Comparison of ENCODE assay signal across 23 cellular contexts in genomic region chr14:104101651-104102281, GRCh38. TPM values are rescaled to one million over a fixed set of nuclear protein-coding genes. Genes with fewer than 3 reads are reported as not detected.
DNase-seq lines count a peak whose midpoint lies in the region; ATAC-seq, FAIRE-seq and TF ChIP-seq lines count a peak whose summit lies in the region.
"Had no signal": no experiment of that assay in that cellular context is flagged by ENCODE, and none has a peak within 500 bp of the region (broad histone marks: within the 10 kb centered on the region; RNA-seq: fewer than 3 reads in every experiment).

No MANE protein-coding gene starts in this region.

- peak; percentile 13 to 48 (median 38) for DNase-seq in right lobe of liver
- DNase-seq in HepG2 (ENCODE audit: low spot score), result no peak
- peak; percentile 13 for DNase-seq in glutamatergic neuron
- peak; percentile 5 for DNase-seq in nephron progenitor cell
- peak; percentile 57 for DNase-seq in upper lobe of right lung
- DNase-seq in activated CD8-positive, alpha-beta memory T cell treated with anti-CD3 and anti-CD28 coated beads for 24 hours, result no peak
- DNase-seq in erythroblast (lab: John Stamatoyannopoulos, UW), result no peak
- DNase-seq in activated CD4-positive, alpha-beta T cell treated with anti-CD3 and anti-CD28 coated beads for 36 hours, result no peak
- DNase-seq: COR-L47, GF-D8, GM23248, NCI-H1048, NCI-H1436 treated with DMSO at 0.1 percent for 48 hours, NCI-H2029 treated with DMSO at 0.1 percent for 48 hours, NCI-H2171 treated with DMSO at 0.1 percent for 48 hours, NCI-H748 treated with DMSO at 0.1 percent for 48 hours, RPMI8226 had no signal

- no peaks in the 10 kb centered on the region for H4K20me1 ChIP-seq in HepG2 (ENCODE audit: insufficient read depth, low read length)

- H3K4me3 ChIP-seq in right lobe of liver, result no peak overlapping the region
- H3K4me3 ChIP-seq in HepG2 (replicated peaks in 1 of 3; ENCODE audit: insufficient read depth in 1 of 3, low read depth in 2 of 3, low read length in 3 of 3), result no peak overlapping the region
- no peak overlapping the region for H3K4me3 ChIP-seq in upper lobe of right lung
- H3K4me3 ChIP-seq: A549, GM23248 had no signal

- CTCF ChIA-PET in HepG2 (lab: Yijun Ruan, JAX; ENCODE audit: low intra/inter-chr PET ratio, low total read pairs), result no interaction called here
- CTCF ChIA-PET in activated CD4-positive, alpha-beta T cell treated with anti-CD3 and anti-CD28 coated beads for 36 hours (lab: Charles Lee), result no interaction called here

- H3K36me3 Mint-ChIP-seq in glutamatergic neuron (ENCODE audit: unreplicated experiment) (no peaks in the 10 kb centered on the region), nephron progenitor cell (ENCODE audit: low read depth) (no peaks in the 10 kb centered on the region)
- H3K36me3 Mint-ChIP-seq in activated CD4-positive, alpha-beta T cell treated with anti-CD3 and anti-CD28 coated beads for 36 hours (ENCODE audit: low read depth), result no peaks in the 10 kb centered on the region

- TF ChIP-seq EP300 in HepG2 (IDR thresholded peaks at IDR 0.05; ENCODE audit: low read depth in 2 of 2, low read length in 2 of 2), result no peak
- TF ChIP-seq EP300 in HepG2 (CRISPR knock-in tag; IDR thresholded peaks at IDR 0.05; ENCODE audit: borderline replicate concordance), result no peak

- in situ Hi-C loops in HepG2 (cut with HindIII; ENCODE audit: extremely low pct_ligation_motif_present, low pct_unique_long_range_greater_than_20kb), result no loop called here

- 88% methylated on average over 4 of the region's 16 CpGs for WGBS in right lobe of liver (ENCODE audit: insufficient coverage, low coverage, low lambda C conversion rate, missing lambda C conversion rate)
- WGBS in HepG2 (ENCODE audit: low lambda C conversion rate), result 35% methylated on average over 7 of the region's 16 CpGs

- no peaks in the 10 kb centered on the region for H3K27me3 ChIP-seq in right lobe of liver
- H3K27me3 ChIP-seq in HepG2 (ENCODE audit: control insufficient read depth in 1 of 2, insufficient read depth in 2 of 2, low read length in 2 of 2), result peaks cover 10 to 48% of the 10 kb centered on the region in 2 experiments
- no peaks in the 10 kb centered on the region for H3K27me3 ChIP-seq in upper lobe of right lung

- no peak for TF ChIP-seq POLR2A in right lobe of liver (IDR thresholded peaks at IDR 0.05)
- TF ChIP-seq POLR2A in HepG2 (IDR thresholded peaks at IDR 0.05; ENCODE audit: insufficient read depth in 1 of 2, low read depth in 2 of 2, low read length in 2 of 2), result no peak
- TF ChIP-seq POLR2A in erythroblast (IDR thresholded peaks at IDR 0.05; ENCODE audit: low read length), result no peak

- no peak overlapping the region for H2AFZ ChIP-seq in HepG2 (ENCODE audit: low read length)
- H2AFZ ChIP-seq: GM23248 had no signal

- H3K4me3 Mint-ChIP-seq in glutamatergic neuron (ENCODE audit: unreplicated experiment), result no peak overlapping the region
- no peak overlapping the region for H3K4me3 Mint-ChIP-seq in nephron progenitor cell
- no peak overlapping the region for H3K4me3 Mint-ChIP-seq in activated CD4-positive, alpha-beta T cell treated with anti-CD3 and anti-CD28 coated beads for 36 hours

- no peaks in the 10 kb centered on the region for H3K4me1 Mint-ChIP-seq in glutamatergic neuron (ENCODE audit: low read depth, unreplicated experiment)
- H3K4me1 Mint-ChIP-seq in nephron progenitor cell, result peaks cover 5% of the 10 kb centered on the region
- no peaks in the 10 kb centered on the region for H3K4me1 Mint-ChIP-seq in activated CD4-positive, alpha-beta T cell treated with anti-CD3 and anti-CD28 coated beads for 36 hours

- ATAC-seq in right lobe of liver, result no peak
- ATAC-seq in HepG2, result no peak
- no peak for ATAC-seq in upper lobe of right lung
- no peak for ATAC-seq in activated CD4-positive, alpha-beta T cell treated with anti-CD3 and anti-CD28 coated beads for 36 hours
- ATAC-seq: A549 had no signal

- POLR2A ChIA-PET in HepG2 (lab: Yijun Ruan, JAX), result no interaction called here
- POLR2A ChIA-PET in activated CD4-positive, alpha-beta T cell treated with anti-CD3 and anti-CD28 coated beads for 36 hours (lab: Charles Lee), result no interaction called here

- H3K79me2 ChIP-seq in HepG2 (ENCODE audit: insufficient read depth, low read length), result no peaks in the 10 kb centered on the region

- no peaks in the 10 kb centered on the region for H3K9me3 Mint-ChIP-seq in glutamatergic neuron (ENCODE audit: unreplicated experiment)
- no peaks in the 10 kb centered on the region for H3K9me3 Mint-ChIP-seq in nephron progenitor cell
- H3K9me3 Mint-ChIP-seq in activated CD4-positive, alpha-beta T cell treated with anti-CD3 and anti-CD28 coated beads for 36 hours (ENCODE audit: low read depth), result no peaks in the 10 kb centered on the region

- intact Hi-C loops in right lobe of liver (cut with DNase I) (no loop called here), HepG2 (cut with micrococcal nuclease; ENCODE audit: unreplicated experiment) (no loop called here), upper lobe of right lung (cut with DNase I) (no loop called here)
- intact Hi-C loops in activated CD4-positive, alpha-beta T cell treated with anti-CD3 and anti-CD28 coated beads for 36 hours (cut with DNase I, micrococcal nuclease), result no loop called here

- TF ChIP-seq RAD21 in HepG2 (CRISPR knock-in tag; IDR thresholded peaks at IDR 0.05), result no peak

- BruUV-seq in HepG2 (replicated peaks; lab: Mats Ljungman, UMichigan), result no TSS peak

- no peaks in the 10 kb centered on the region for H3K9me3 ChIP-seq in right lobe of liver
- H3K9me3 ChIP-seq in HepG2 (ENCODE audit: low read length), result no peaks in the 10 kb centered on the region
- no peaks in the 10 kb centered on the region for H3K9me3 ChIP-seq in upper lobe of right lung
- H3K9me3 ChIP-seq: A549 had no signal

- no peak overlapping the region for H3K4me2 ChIP-seq in HepG2 (ENCODE audit: low read depth, low read length)
- H3K4me2 ChIP-seq: A549, KMS-11 had no signal

- H3K27ac Mint-ChIP-seq in glutamatergic neuron (ENCODE audit: unreplicated experiment), result no peak overlapping the region
- no peak overlapping the region for H3K27ac Mint-ChIP-seq in nephron progenitor cell
- no peak overlapping the region for H3K27ac Mint-ChIP-seq in activated CD4-positive, alpha-beta T cell treated with anti-CD3 and anti-CD28 coated beads for 36 hours

- H3K27ac ChIP-seq in right lobe of liver, result no peak overlapping the region
- H3K27ac ChIP-seq in HepG2 (ENCODE audit: extremely low read length, insufficient read depth, low read length), result no peak overlapping the region
- no peak overlapping the region for H3K27ac ChIP-seq in upper lobe of right lung
- H3K27ac ChIP-seq: GM23248, KMS-11 had no signal

- no peak for FAIRE-seq in HepG2 (lab: Jason Lieb, UNC)
- FAIRE-seq: A549, GM12891, GM18507 had no signal

- peaks cover 0 to 8% (median 0%) of the 10 kb centered on the region in 4 donors for H3K36me3 ChIP-seq in right lobe of liver
- H3K36me3 ChIP-seq in HepG2 (replicated peaks in 1 of 2; ENCODE audit: control insufficient read depth in 1 of 2, insufficient read depth in 2 of 2, low read length in 2 of 2), result no peaks in the 10 kb centered on the region
- no peaks in the 10 kb centered on the region for H3K36me3 ChIP-seq in upper lobe of right lung

- no peak for TF ChIP-seq CTCF in right lobe of liver (IDR thresholded peaks at IDR 0.05)
- no peak for TF ChIP-seq CTCF in HepG2 (CRISPR knock-in tag; IDR thresholded peaks at IDR 0.05)
- TF ChIP-seq CTCF in glutamatergic neuron (IDR thresholded peaks at IDR 0.05; ENCODE audit: partially characterized antibody, unreplicated experiment), result no peak
- TF ChIP-seq CTCF in nephron progenitor cell (IDR thresholded peaks at IDR 0.05), result no peak
- no peak for TF ChIP-seq CTCF in upper lobe of right lung (IDR thresholded peaks at IDR 0.05)

- peaks cover 3% of the 10 kb centered on the region for H3K27me3 Mint-ChIP-seq in glutamatergic neuron (ENCODE audit: unreplicated experiment)
- no peaks in the 10 kb centered on the region for H3K27me3 Mint-ChIP-seq in nephron progenitor cell (ENCODE audit: low read depth, poor library complexity)
- H3K27me3 Mint-ChIP-seq in activated CD4-positive, alpha-beta T cell treated with anti-CD3 and anti-CD28 coated beads for 36 hours, result no peaks in the 10 kb centered on the region

- H3K9ac ChIP-seq in HepG2 (ENCODE audit: insufficient read depth, low read depth, low read length), result no peak overlapping the region
- H3K9ac ChIP-seq: GM23248, KMS-11 had no signal

- H3K4me1 ChIP-seq in right lobe of liver (no peaks in the 10 kb centered on the region), HepG2 (ENCODE audit: insufficient read depth, low read length) (no peaks in the 10 kb centered on the region), upper lobe of right lung (peaks cover 5% of the 10 kb centered on the region)
- H3K4me1 ChIP-seq: A549 had no signal

RNA-seq across cellular contexts. Expression of gene ASPG, which starts 16.3 kb away (rescaled TPM):
- total RNA-seq in right lobe of liver (100 to 1,000 TPM in 3 of 6 experiments, 10 to 100 TPM in 3; 37.3 to 232 (median 110) TPM), HepG2 (2016; rRNA removed; fragmentation: Illumina TruSeq; extraction: Trizol) (not detected in 2 replicates), glutamatergic neuron (ENCODE audit: unreplicated experiment) (not detected), upper lobe of right lung (5.3 TPM)
- total RNA-seq in HepG2 (2016; cell fraction: cytosol; rRNA removed; fragmentation: Illumina TruSeq; extraction: Trizol; ENCODE audit: low read depth), result not detected in 2 replicates
- total RNA-seq in HepG2 (2016; cell fraction: insoluble cytoplasmic fraction; rRNA removed; fragmentation: Illumina TruSeq; extraction: Trizol), result not detected in 2 replicates
- not detected in 2 replicates for total RNA-seq in HepG2 (2016; cell fraction: membrane; rRNA removed; fragmentation: Illumina TruSeq; extraction: Trizol)
- total RNA-seq in HepG2 (2016; cell fraction: nucleus; rRNA removed; fragmentation: Illumina TruSeq; extraction: Trizol), result not detected in 2 replicates
- not detected in 2 replicates for polyA plus RNA-seq in HepG2 (2011; rRNA removed)
- polyA plus RNA-seq in HepG2 (2011; cell fraction: cytosol; rRNA removed), result not detected in 2 replicates
- not detected in 2 replicates for polyA plus RNA-seq in HepG2 (2011; cell fraction: nucleus; rRNA removed)
- not detected in 2 replicates for polyA plus RNA-seq in HepG2 (2012)
- not detected in 2 replicates for polyA plus RNA-seq in HepG2 (2016; cell fraction: cytosol; fragmentation: Illumina TruSeq; extraction: Trizol; ENCODE audit: low read depth)
- polyA plus RNA-seq in HepG2 (2016; cell fraction: insoluble cytoplasmic fraction; fragmentation: Illumina TruSeq; extraction: Trizol; ENCODE audit: low read depth), result not detected in 2 replicates
- polyA plus RNA-seq in HepG2 (2016; cell fraction: membrane; fragmentation: Illumina TruSeq; extraction: Trizol; ENCODE audit: low read depth), result not detected in 2 replicates
- polyA plus RNA-seq in HepG2 (2016; cell fraction: nucleus; fragmentation: Illumina TruSeq; extraction: Trizol; ENCODE audit: insufficient read depth, low read depth), result not detected in 2 replicates
- polyA minus RNA-seq in HepG2 (2011; rRNA and poly(A)+ RNA removed; ENCODE audit: low replicate concordance), result 0.37 TPM in 1 of 2 replicates, not detected in the other
- not detected in 2 replicates for polyA minus RNA-seq in HepG2 (2011; cell fraction: cytosol; rRNA and poly(A)+ RNA removed)
- polyA minus RNA-seq in HepG2 (2011; cell fraction: nucleus; rRNA and poly(A)+ RNA removed), result not detected in 2 replicates
- not detected for total RNA-seq in activated CD4-positive, alpha-beta T cell treated with anti-CD3 and anti-CD28 coated beads for 36 hours
- total RNA-seq: Daoy, GM23248, M059J had no signal
- polyA plus RNA-seq: A549, GM23248 had no signal

RNA-seq across cellular contexts. Expression of gene KIF26A, which starts 36.6 kb away (rescaled TPM):
- total RNA-seq in right lobe of liver (1 to 10 TPM in 4 of 6 experiments, under 1 TPM in 2; 0.79 to 1.5 (median 1.1) TPM), HepG2 (2016; rRNA removed; fragmentation: Illumina TruSeq; extraction: Trizol) (not detected in 2 replicates), glutamatergic neuron (ENCODE audit: unreplicated experiment) (5.9 TPM), upper lobe of right lung (5.9 TPM)
- not detected in 2 replicates for total RNA-seq in HepG2 (2016; cell fraction: cytosol; rRNA removed; fragmentation: Illumina TruSeq; extraction: Trizol; ENCODE audit: low read depth)
- not detected in 2 replicates for total RNA-seq in HepG2 (2016; cell fraction: insoluble cytoplasmic fraction; rRNA removed; fragmentation: Illumina TruSeq; extraction: Trizol)
- not detected in 2 replicates for total RNA-seq in HepG2 (2016; cell fraction: membrane; rRNA removed; fragmentation: Illumina TruSeq; extraction: Trizol)
- not detected in 2 replicates for total RNA-seq in HepG2 (2016; cell fraction: nucleus; rRNA removed; fragmentation: Illumina TruSeq; extraction: Trizol)
- not detected in 2 replicates for polyA plus RNA-seq in HepG2 (2011; rRNA removed)
- not detected in 2 replicates for polyA plus RNA-seq in HepG2 (2011; cell fraction: cytosol; rRNA removed)
- polyA plus RNA-seq in HepG2 (2011; cell fraction: nucleus; rRNA removed), result not detected in 2 replicates
- polyA plus RNA-seq in HepG2 (2012), result not detected in 2 replicates
- not detected in 2 replicates for polyA plus RNA-seq in HepG2 (2016; cell fraction: cytosol; fragmentation: Illumina TruSeq; extraction: Trizol; ENCODE audit: low read depth)
- polyA plus RNA-seq in HepG2 (2016; cell fraction: insoluble cytoplasmic fraction; fragmentation: Illumina TruSeq; extraction: Trizol; ENCODE audit: low read depth), result not detected in 2 replicates
- polyA plus RNA-seq in HepG2 (2016; cell fraction: membrane; fragmentation: Illumina TruSeq; extraction: Trizol; ENCODE audit: low read depth), result not detected in 2 replicates
- polyA plus RNA-seq in HepG2 (2016; cell fraction: nucleus; fragmentation: Illumina TruSeq; extraction: Trizol; ENCODE audit: insufficient read depth, low read depth), result not detected in 2 replicates
- 0.02 and 12.4 TPM in 2 replicates for polyA minus RNA-seq in HepG2 (2011; rRNA and poly(A)+ RNA removed; ENCODE audit: low replicate concordance)
- polyA minus RNA-seq in HepG2 (2011; cell fraction: cytosol; rRNA and poly(A)+ RNA removed), result 0.18 and 0.30 TPM in 2 replicates
- 0.13 TPM in 1 of 2 replicates, not detected in the other for polyA minus RNA-seq in HepG2 (2011; cell fraction: nucleus; rRNA and poly(A)+ RNA removed)
- total RNA-seq in activated CD4-positive, alpha-beta T cell treated with anti-CD3 and anti-CD28 coated beads for 36 hours, result under 1 TPM; 0.21 to 0.28 TPM
- total RNA-seq: GM23248, M059J had no signal
- polyA plus RNA-seq: GM23248 had no signal

Comparison
In these comparisons a context has a peak if more than half of its experiments do, and no peak if none do; other contexts are left out.
1. DNase-seq: peak in right lobe of liver (3 of 3), glutamatergic neuron (single experiment), nephron progenitor cell (single experiment) and upper lobe of right lung (single experiment); none in HepG2 (single experiment), activated CD8-positive, alpha-beta memory T cell treated with anti-CD3 and anti-CD28 coated beads for 24 hours (single experiment), erythroblast (0 of 2) and activated CD4-positive, alpha-beta T cell treated with anti-CD3 and anti-CD28 coated beads for 36 hours (single experiment).